ENCODE assay signal across 27 cellular contexts in the genomic region with DNA sequence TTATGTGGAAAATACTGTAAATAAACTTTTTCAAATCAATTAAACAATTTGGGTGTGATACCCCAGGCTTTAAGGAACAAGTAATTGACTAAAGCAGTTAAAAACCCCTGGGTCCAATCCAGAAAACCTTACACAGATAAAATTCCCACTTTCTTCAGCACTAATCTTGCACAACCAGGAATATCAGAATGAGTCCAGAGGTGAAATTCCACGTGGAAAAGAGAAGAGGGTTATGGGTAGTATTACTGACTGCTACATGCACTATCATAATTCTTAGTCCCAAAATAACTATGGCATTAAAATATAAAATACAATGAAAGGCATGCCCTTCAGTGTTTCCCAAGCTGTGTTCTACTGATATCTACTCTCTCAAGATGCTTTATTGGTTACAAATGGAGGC.
"Had no signal": no experiment of that assay in that cellular context is flagged by ENCODE, and none has a peak within 500 bp of the region (broad histone marks: within the 10 kb centered on the region; RNA-seq: fewer than 3 reads in every experiment).

No MANE protein-coding gene starts in this region.

- H3K4me3 ChIP-seq: stomach, suprapubic skin, testis, thoracic aorta, thyroid gland, tibial artery, tibial nerve, transverse colon, upper lobe of left lung, upper lobe of right lung, uterus, vagina had no signal

- H3K9me3 ChIP-seq: stomach, suprapubic skin, testis, thoracic aorta, thyroid gland, tibial artery, tibial nerve, transverse colon, upper lobe of left lung, upper lobe of right lung, uterus, vagina had no signal

- H3K36me3 ChIP-seq: stomach, suprapubic skin, thoracic aorta, thyroid gland, tibial artery, tibial nerve, transverse colon, upper lobe of left lung, upper lobe of right lung, uterus, vagina had no signal

- ATAC-seq: stimulated activated effector memory CD8-positive, alpha-beta T cell treated with anti-CD3 and anti-CD28 coated beads, Interleukin-12 subunit alpha, Interleukin-12 subunit beta, amount 100 ng/mL, for 72 hours; stimulated activated memory B cell treated with anti-CD40 and anti-IgM and Interleukin-4, amounts not matched to agents 10 μg/mL and 1 μg/mL and 100 μg/mL, for 72 hours; stimulated activated naive B cell treated with anti-CD40 and anti-IgM and Interleukin-4, amounts not matched to agents 10 μg/mL and 1 μg/mL and 100 μg/mL, for 72 hours; stimulated activated naive CD8-positive, alpha-beta T cell treated with anti-CD3 and anti-CD28 coated beads, Interleukin-15, amount 100 ng/mL, for 72 hours; stimulated activated naive CD8-positive, alpha-beta T cell treated with anti-CD3 and anti-CD28 coated beads, Interleukin-15, Interleukin-2, amounts not matched to agents 100 U/mL and 50 U/mL, for 24 hours; upper lobe of right lung had no signal

- H3K27me3 ChIP-seq: stomach, suprapubic skin, testis, thyroid gland, tibial artery, tibial nerve, transverse colon, upper lobe of left lung, upper lobe of right lung, uterus, vagina had no signal

- FAIRE-seq: urothelium cell line had no signal

- H3K27ac ChIP-seq: stomach, suprapubic skin, testis, thoracic aorta, thyroid gland, tibial artery, tibial nerve, transverse colon, upper lobe of left lung, upper lobe of right lung, uterus, vagina had no signal

- DNase-seq: stimulated activated CD4-positive, alpha-beta T cell treated with anti-CD3 and anti-CD28 coated beads, Interleukin-2, amount 100 ng/mL, for 48 hours; stimulated activated CD4-positive, alpha-beta T cell treated with anti-CD3 and anti-CD28 coated beads, Interleukin-4, amount 100 ng/mL, for 1 hour; stimulated activated CD4-positive, alpha-beta T cell treated with anti-CD3 and anti-CD28 coated beads, Interleukin-4, amount 100 ng/mL, for 24 hours; stimulated activated CD4-positive, alpha-beta T cell treated with anti-CD3 and anti-CD28 coated beads, Interleukin-4, amount 100 ng/mL, for 4 hours; stimulated activated CD8-positive, alpha-beta memory T cell treated with anti-CD3 and anti-CD28 coated beads, Interleukin-4, amount 100 ng/mL, for 48 hours; stimulated activated naive B cell treated with anti-CD40 and anti-IgM and Interleukin-4, amounts not matched to agents 10 μg/mL and 1 μg/mL and 100 μg/mL, for 72 hours; stimulated activated naive CD4-positive, alpha-beta T cell; stimulated activated naive CD4-positive, alpha-beta T cell treated with Interleukin-2 at 50 U/mL for 16 hours; stimulated activated naive CD8-positive, alpha-beta T cell treated with anti-CD3 and anti-CD28 coated beads, Interleukin-15, amount 100 ng/mL, for 72 hours; stimulated activated naive CD8-positive, alpha-beta T cell treated with anti-CD3 and anti-CD28 coated beads, Interleukin-15, Interleukin-2, amounts not matched to agents 100 U/mL and 50 U/mL, for 24 hours; stomach; substantia nigra; testis; thyroid gland; tibial artery; transverse colon; trophoblast cell; upper lobe of left lung; upper lobe of right lung; uterus had no signal

- H3K4me1 ChIP-seq: stomach, suprapubic skin, testis, thyroid gland, tibial artery, tibial nerve, transverse colon, upper lobe of left lung, upper lobe of right lung, uterus, vagina had no signal
